Comparison of ENCODE assay signal across 1 cellular context in genomic region chr3:196122688-196123046, GRCh38.
TF ChIP-seq lines count a peak whose summit lies in the region.

No MANE protein-coding gene starts in this region.

TF ChIP-seq in HepG2, 621 proteins besides CTCF, POLR2A, EP300 and RAD21:
- TF ChIP-seq ZNF792 (CRISPR knock-in tag; IDR thresholded peaks at IDR 0.05) (no peak), PRDM10 (CRISPR knock-in tag; IDR thresholded peaks at IDR 0.05; ENCODE audit: low read depth) (no peak), ZBTB8A (CRISPR knock-in tag; IDR thresholded peaks at IDR 0.05; ENCODE audit: borderline replicate concordance, low read depth) (no peak), PBX2 (CRISPR knock-in tag; IDR thresholded peaks at IDR 0.05) (no peak), ZMYM4 (CRISPR knock-in tag; IDR thresholded peaks at IDR 0.05) (no peak), ZNF431 (CRISPR knock-in tag; IDR thresholded peaks at IDR 0.05; ENCODE audit: borderline replicate concordance, low read depth) (no peak), ZBTB37 (CRISPR knock-in tag; IDR thresholded peaks at IDR 0.05) (no peak), SETDB1 (CRISPR knock-in tag; IDR thresholded peaks at IDR 0.05; ENCODE audit: borderline replicate concordance) (no peak), RARG (CRISPR knock-in tag; IDR thresholded peaks at IDR 0.05; ENCODE audit: low read depth) (no peak), ATF5 (CRISPR knock-in tag; IDR thresholded peaks at IDR 0.05; ENCODE audit: low read depth) (no peak)
TF ChIP-seq in HepG2: peak in this region for 0.
